35 cellular contexts compared by ENCODE assay signal in the genomic region with DNA sequence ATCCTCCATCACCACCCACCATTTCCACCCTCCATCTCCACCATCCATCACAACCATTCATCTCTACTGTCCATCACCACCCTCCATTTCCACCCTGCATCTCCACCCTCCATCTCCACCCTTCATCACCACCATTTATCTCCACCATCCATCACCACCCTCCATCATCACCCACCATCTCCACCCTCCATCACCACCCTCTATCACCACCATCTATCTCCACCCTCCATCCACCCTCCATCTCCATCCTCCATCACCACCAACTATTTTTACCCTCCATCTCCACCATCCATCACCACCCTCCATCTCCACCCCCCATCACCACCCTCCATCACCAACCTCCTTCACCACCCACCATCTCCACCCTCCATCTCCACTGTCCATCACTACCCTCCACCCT.
"Had no signal": no experiment of that assay in that cellular context is flagged by ENCODE, and none has a peak within 500 bp of the region (broad histone marks: within the 10 kb centered on the region; RNA-seq: fewer than 3 reads in every experiment).

No MANE protein-coding gene starts in this region.

- DNase-seq: activated B cell treated with CpG ODN at 0.5 μM for 24 hours; activated CD4-positive, alpha-beta memory T cell treated with anti-CD3 and anti-CD28 coated beads for 36 hours; activated CD4-positive, alpha-beta T cell treated with anti-CD3 and anti-CD28 coated beads for 4 hours; activated CD4-positive, alpha-beta T cell treated with anti-CD3 and anti-CD28 coated beads, Interleukin-2, amount 10 ng/mL, durations not matched to agents 24 days and 14 days; activated CD4-positive, alpha-beta T cell treated with anti-CD3 and anti-CD28 coated beads, Interleukin-2, amount 50 U/mL, for 1 hour; activated CD4-positive, alpha-beta T cell treated with anti-CD3 and anti-CD28 coated beads, Interleukin-2, amount 50 U/mL, for 4 hours; activated CD4-positive, CD25-positive, alpha-beta regulatory T cell treated with anti-CD3 and anti-CD28 coated beads, Interleukin-2, amount 50 U/mL, for 72 hours; activated CD8-positive, alpha-beta memory T cell treated with anti-CD3 and anti-CD28 coated beads, Interleukin-2, amount 50 U/mL, for 4 hours; activated CD8-positive, alpha-beta T cell treated with anti-CD3 and anti-CD28 coated beads for 36 hours; activated gamma-delta T cell treated with Interleukin-2 at 50 U/mL for 16 hours; activated naive CD4-positive, alpha-beta T cell; activated naive CD4-positive, alpha-beta T cell treated with anti-CD3 and anti-CD28 coated beads for 36 hours; activated naive CD4-positive, alpha-beta T cell treated with anti-CD3 and anti-CD28 coated beads, Interleukin-2, amount 50 U/mL, for 16 hours; activated naive CD8-positive, alpha-beta T cell treated with anti-CD3 and anti-CD28 coated beads, Interleukin-2, amount 10 ng/mL, durations not matched to agents 7 days and 5 days; activated naive CD8-positive, alpha-beta T cell treated with anti-CD3 and anti-CD28 coated beads, Interleukin-2, amount 50 U/mL, for 24 hours; activated T-cell treated with anti-CD3 and anti-CD28 coated beads for 4 hours; activated T-cell treated with anti-CD3 and anti-CD28 coated beads, Interleukin-2, amount 50 U/mL, for 1 hour; activated T-cell treated with anti-CD3 and anti-CD28 coated beads, Interleukin-2, amount 50 U/mL, for 4 hours; activated T-cell treated with anti-CD3 and anti-CD28 coated beads, Interleukin-2, amount 50 U/mL, for 72 hours; body of pancreas; brain microvascular endothelial cell; caudate nucleus; cerebellar nuclear complex; SW 1271; T-helper 1 cell; T-helper 2 cell; T-helper 9 cell had no signal

- ATAC-seq: activated CD8-positive, alpha-beta T cell treated with anti-CD3 and anti-CD28 coated beads for 36 hours; activated naive CD8-positive, alpha-beta T cell treated with anti-CD3 and anti-CD28 coated beads, Interleukin-2, amount 50 U/mL, for 24 hours; activated T-cell treated with anti-CD3 and anti-CD28 coated beads, Interleukin-2, amount 50 U/mL, for 4 hours; activated T-cell treated with anti-CD3 and anti-CD28 coated beads, Interleukin-2, amount 50 U/mL, for 72 hours; activated T-helper 17 cell treated with anti-CD3 and anti-CD28 coated beads, Interleukin-2, amount 50 U/mL, for 72 hours; body of pancreas had no signal

- H3K27me3 ChIP-seq: body of pancreas, breast epithelium had no signal

- H3K4me1 ChIP-seq: breast epithelium had no signal

- H3K27ac ChIP-seq: body of pancreas, brain microvascular endothelial cell, breast epithelium, VCaP had no signal

- H3K27ac Mint-ChIP-seq: activated B cell treated with CpG ODN at 0.5 μM for 24 hours; activated CD4-positive, alpha-beta memory T cell treated with anti-CD3 and anti-CD28 coated beads for 36 hours; activated CD4-positive, alpha-beta T cell treated with anti-CD3 and anti-CD28 coated beads, Interleukin-2, amount 10 ng/mL, durations not matched to agents 24 days and 14 days; activated CD8-positive, alpha-beta T cell treated with anti-CD3 and anti-CD28 coated beads for 36 hours; activated naive CD4-positive, alpha-beta T cell treated with anti-CD3 and anti-CD28 coated beads for 36 hours; activated naive CD8-positive, alpha-beta T cell; activated naive CD8-positive, alpha-beta T cell treated with anti-CD3 and anti-CD28 coated beads, Interleukin-2, amount 10 ng/mL, durations not matched to agents 7 days and 5 days; activated naive CD8-positive, alpha-beta T cell treated with anti-CD3 and anti-CD28 coated beads, Interleukin-2, amount 50 U/mL, for 24 hours; activated T-cell treated with anti-CD3 and anti-CD28 coated beads, Interleukin-2, amount 50 U/mL, for 72 hours; activated T-helper 1 cell treated with anti-CD3 and anti-CD28 coated beads, Interleukin-12 subunit alpha, Interleukin-12 subunit beta, Interleukin-2, Interleukin-4 antibody, amounts not matched to agents 30 ng/mL and 10 ng/mL and 1 ng/mL, durations not matched to agents 14 hours and 24 hours and 36 hours; activated T-helper 17 cell treated with anti-CD3 and anti-CD28 coated beads, Interleukin-2, amount 50 U/mL, for 72 hours; T-helper 1 cell treated with Interleukin-12 subunit alpha and Interleukin-12 subunit beta and Interleukin-4 antibody, amounts not matched to agents 30 μg/mL and 1 μg/mL, for 36 hours; T-helper 2 cell treated with Interferon-gamma antibody and Interleukin-4, amounts not matched to agents 5 μg/mL and 100 μg/mL, for 36 hours had no signal

- H3K36me3 Mint-ChIP-seq: activated CD4-positive, alpha-beta memory T cell treated with anti-CD3 and anti-CD28 coated beads for 36 hours; activated naive CD8-positive, alpha-beta T cell; activated naive CD8-positive, alpha-beta T cell treated with anti-CD3 and anti-CD28 coated beads, Interleukin-2, amount 10 ng/mL, durations not matched to agents 7 days and 5 days had no signal

- H3K36me3 ChIP-seq: brain microvascular endothelial cell, breast epithelium had no signal

- H3K4me3 ChIP-seq: body of pancreas, breast epithelium had no signal

- H3K9me3 Mint-ChIP-seq: activated B cell treated with CpG ODN at 0.5 μM for 24 hours; activated CD4-positive, alpha-beta memory T cell treated with anti-CD3 and anti-CD28 coated beads for 36 hours; activated CD4-positive, alpha-beta T cell treated with anti-CD3 and anti-CD28 coated beads, Interleukin-2, amount 10 ng/mL, durations not matched to agents 24 days and 14 days; activated CD8-positive, alpha-beta T cell treated with anti-CD3 and anti-CD28 coated beads for 36 hours; activated naive CD4-positive, alpha-beta T cell treated with anti-CD3 and anti-CD28 coated beads for 36 hours; activated naive CD8-positive, alpha-beta T cell treated with anti-CD3 and anti-CD28 coated beads, Interleukin-2, amount 10 ng/mL, durations not matched to agents 7 days and 5 days; activated naive CD8-positive, alpha-beta T cell treated with anti-CD3 and anti-CD28 coated beads, Interleukin-2, amount 50 U/mL, for 24 hours; activated T-cell treated with anti-CD3 and anti-CD28 coated beads, Interleukin-2, amount 50 U/mL, for 4 hours; activated T-cell treated with anti-CD3 and anti-CD28 coated beads, Interleukin-2, amount 50 U/mL, for 72 hours; activated T-helper 1 cell treated with anti-CD3 and anti-CD28 coated beads, Interleukin-12 subunit alpha, Interleukin-12 subunit beta, Interleukin-2, Interleukin-4 antibody, amounts not matched to agents 30 ng/mL and 10 ng/mL and 1 ng/mL, durations not matched to agents 14 hours and 24 hours and 36 hours; activated T-helper 17 cell treated with anti-CD3 and anti-CD28 coated beads, Interleukin-2, amount 50 U/mL, for 72 hours; central memory CD8-positive, alpha-beta T cell; T-helper 1 cell treated with Interleukin-12 subunit alpha and Interleukin-12 subunit beta and Interleukin-4 antibody, amounts not matched to agents 30 μg/mL and 1 μg/mL, for 36 hours; T-helper 2 cell treated with Interferon-gamma antibody and Interleukin-4, amounts not matched to agents 5 μg/mL and 100 μg/mL, for 36 hours had no signal

- H3K9me3 ChIP-seq: body of pancreas, breast epithelium had no signal
